8 cellular contexts compared by ENCODE assay signal in genomic region chr19:47156861-47157454, GRCh38. TPM values are rescaled to one million over a fixed set of nuclear protein-coding genes. Genes with fewer than 3 reads are reported as not detected.
DNase-seq lines count a peak whose midpoint lies in the region; ATAC-seq and TF ChIP-seq lines count a peak whose summit lies in the region.

No MANE protein-coding gene starts in this region.

- H3K4me1 ChIP-seq in H9 (ENCODE audit: insufficient read depth, low read length) = peaks cover 8% of the 10 kb centered on the region

- no peak overlapping the region for H2AK5ac ChIP-seq in H9 (ENCODE audit: insufficient read length, low read length)

- H2BK5ac ChIP-seq in H9 (ENCODE audit: insufficient read length, low read length) = no peak overlapping the region

- no peak overlapping the region for H3K4me3 ChIP-seq in skin epidermis

- no peaks in the 10 kb centered on the region for H3K27me3 Mint-ChIP-seq in H9 (ENCODE audit: low read depth)

- peak overlapping the region; percentile 16 to 49 for H3K4me3 Mint-ChIP-seq in H9

- H3K4me1 Mint-ChIP-seq in H9 = peaks cover 45 to 48% of the 10 kb centered on the region in 2 experiments

- H2AFZ ChIP-seq in H9 (ENCODE audit: low read length) = no peak overlapping the region

- H3K56ac ChIP-seq in H9 (ENCODE audit: insufficient read length, low read depth, low read length) = no peak overlapping the region

- H3K18ac ChIP-seq in H9 (ENCODE audit: insufficient read length, low read depth, low read length) = no peak overlapping the region

- no peak overlapping the region for H2BK12ac ChIP-seq in H9 (ENCODE audit: insufficient read length, low read depth, low read length)

- no peaks in the 10 kb centered on the region for H3K23me2 ChIP-seq in H9 (ENCODE audit: insufficient read length, low read depth, low read length, poor library complexity, severe bottlenecking)

- no peak overlapping the region for H3K14ac ChIP-seq in H9 (ENCODE audit: insufficient read depth, low read length)

- no peak overlapping the region for H3K9ac ChIP-seq in H9 (ENCODE audit: extremely low read depth, insufficient read length, low read length)

- no peak overlapping the region for H3T11ph ChIP-seq in H9 (ENCODE audit: low read length)

- no peak overlapping the region for H4K91ac ChIP-seq in H9 (ENCODE audit: insufficient read length, low read depth, low read length)

- no peak overlapping the region for H2BK15ac ChIP-seq in H9 (ENCODE audit: low read depth, low read length)

- no CpG with 5 or more reads among the region's 7 CpGs for WGBS in H9 (ENCODE audit: extremely low coverage, insufficient read length, low lambda C conversion rate)

- no peak overlapping the region for H2BK20ac ChIP-seq in H9 (ENCODE audit: low read depth, low read length, poor library complexity, severe bottlenecking)

- H3K27ac Mint-ChIP-seq in H9 = peak overlapping the region; percentile 92 to 98 (median 98)

- peaks cover 0 to 4% of the 10 kb centered on the region in 2 experiments; a peak in 2 of 5 replicates for H3K9me3 Mint-ChIP-seq in H9

- H4K20me1 ChIP-seq in H9 (ENCODE audit: control insufficient read depth, insufficient read depth, insufficient read length) = no peaks in the 10 kb centered on the region

- H3K79me2 ChIP-seq in H9 (ENCODE audit: insufficient read depth, low read length) = peaks cover 6% of the 10 kb centered on the region; the same call in 1 of the 2 replicates

- H3K36me3 Mint-ChIP-seq in H9 (ENCODE audit: insufficient read depth in 1 of 3, low read depth in 3 of 3) = peaks cover 48 to 88% (median 71%) of the 10 kb centered on the region in 3 experiments

- ATAC-seq in HG03520 (IDR thresholded peaks at IDR 0.05; ENCODE audit: unreplicated experiment) = no peak

- peak overlapping the region; percentile 37 for H3K4me2 ChIP-seq in H9 (ENCODE audit: insufficient read depth, insufficient read length, low read length)

- H3K23ac ChIP-seq in H9 (ENCODE audit: insufficient read length, low read depth, low read length) = no peak overlapping the region

- TF ChIP-seq CTCF in H9 (conservative IDR thresholded peaks at IDR 0.05) = no peak

- H3K9me3 ChIP-seq in H9 (ENCODE audit: control insufficient read depth, low read depth, low read length) = no peaks in the 10 kb centered on the region

- no peak overlapping the region for H3K4ac ChIP-seq in H9 (ENCODE audit: low read depth, low read length)

- DNase-seq in H9 (no peak), RPMI7951 (ENCODE audit: low read depth) (peak; percentile 24), epithelial cell of prostate (ENCODE audit: low read depth, low spot score) (no peak), 8988T (no peak), T-helper 9 cell (no peak), EL (no peak)

- no peaks in the 10 kb centered on the region for H3K27me3 ChIP-seq in H9 (ENCODE audit: insufficient read depth, low read length)

- H2BK120ac ChIP-seq in H9 (ENCODE audit: low read depth, low read length, poor library complexity, severe bottlenecking) = no peak overlapping the region

- no peak overlapping the region for H4K5ac ChIP-seq in H9 (ENCODE audit: insufficient read length, low read depth, low read length)

- H3K27ac ChIP-seq in H9 (ENCODE audit: insufficient read length, low read depth, low read length) (peak overlapping the region; percentile 10), epithelial cell of prostate (peak overlapping the region; percentile 86), skin epidermis (peak overlapping the region in 19 of 21 experiments; percentile 37 to 89 (median 68))

- H3K79me1 ChIP-seq in H9 (ENCODE audit: insufficient read depth, low read depth, low read length, poor library complexity, severe bottlenecking) = peaks cover 9% of the 10 kb centered on the region

- no peak overlapping the region for H4K8ac ChIP-seq in H9 (replicated peaks; ENCODE audit: insufficient read length, low read depth, low read length)

RNA-seq across cellular contexts. Expression of gene SAE1, which starts 26.3 kb away (rescaled TPM):
- total RNA-seq in H9 (2021) = 232 and 234 TPM in 2 replicates
- 251 and 272 TPM in 2 replicates for total RNA-seq in RPMI7951 (2014; rRNA removed; shearing (Covaris generic))

RNA-seq across cellular contexts. Expression of gene ZC3H4, which starts 43.4 kb away (rescaled TPM):
- total RNA-seq in H9 (2021) = 105 and 109 TPM in 2 replicates
- 6.7 and 7.4 TPM in 2 replicates for total RNA-seq in RPMI7951 (2014; rRNA removed; shearing (Covaris generic))

Comparison
In these comparisons a context has a peak if more than half of its experiments do, and no peak if none do; other contexts are left out.
1. H3K27ac ChIP-seq: peak in every context shown above with its lines; median percentile 86 in epithelial cell of prostate; 68 in skin epidermis; 10 in H9.
2. RNA of gene ZC3H4, which starts 43.4 kb away (total RNA-seq): 105 to 109 TPM in H9; 6.7 to 7.4 TPM in RPMI7951; every median in the first group is over 10 times any median in the second.